Comparison of ENCODE assay signal across 23 cellular contexts in genomic region chr6:125008261-125008671, GRCh38. TPM values are rescaled to one million over a fixed set of nuclear protein-coding genes. Genes with fewer than 3 reads are reported as not detected.
DNase-seq lines count a peak whose midpoint lies in the region; ATAC-seq and TF ChIP-seq lines count a peak whose summit lies in the region.
"Had no signal": no experiment of that assay in that cellular context is flagged by ENCODE, and none has a peak within 500 bp of the region (broad histone marks: within the 10 kb centered on the region; RNA-seq: fewer than 3 reads in every experiment).

No MANE protein-coding gene starts in this region.

- no peak overlapping the region for H3K4me3 ChIP-seq in choroid plexus epithelial cell (ENCODE audit: low read depth, low read length)
- H3K4me3 ChIP-seq: gastroesophageal sphincter had no signal

- TF ChIP-seq CTCF in choroid plexus epithelial cell (conservative IDR thresholded peaks at IDR 0.05; ENCODE audit: low read depth, low read length) (no peak), osteocyte (IDR thresholded peaks at IDR 0.05) (no peak)

- H3K9me3 Mint-ChIP-seq in osteocyte (ENCODE audit: unreplicated experiment): no peaks in the 10 kb centered on the region
- H3K9me3 Mint-ChIP-seq: activated CD4-positive, alpha-beta T cell treated with anti-CD3 and anti-CD28 coated beads, Interleukin-2, amount 10 ng/mL, durations not matched to agents 7 days and 5 days had no signal

- peak; percentile 36 for ATAC-seq in GM18909 (IDR thresholded peaks at IDR 0.05; ENCODE audit: poor library complexity, unreplicated experiment)
- no peak for ATAC-seq in GM21423 (IDR thresholded peaks at IDR 0.05; ENCODE audit: unreplicated experiment)
- no peak for ATAC-seq in HG03196 (IDR thresholded peaks at IDR 0.05; ENCODE audit: unreplicated experiment)
- ATAC-seq: gastroesophageal sphincter had no signal

- DNase-seq in NCI-H69 (lab: John Stamatoyannopoulos, UW) (peak; percentile 61), choroid plexus epithelial cell (ENCODE audit: low read depth) (peak; percentile 41), osteocyte (ENCODE audit: extremely low spot score, unreplicated experiment) (no peak), GM19238 (ENCODE audit: insufficient read length, low spot score) (no peak), NCI-H1417 treated with DMSO at 0.1 percent for 48 hours (lab: John Stamatoyannopoulos, UW) (no peak)
- DNase-seq: activated CD4-positive, alpha-beta T cell treated with anti-CD3 and anti-CD28 coated beads, Interleukin-2, amount 10 ng/mL, durations not matched to agents 7 days and 5 days; activated naive CD4-positive, alpha-beta T cell; AML-193; aorta; Calu3; cortex of kidney; GDM1; H9; NCI-H187 treated with DMSO at 0.1 percent for 48 hours; NCI-H524; OCI-M1; T1000 had no signal

- H3K4me3 Mint-ChIP-seq in osteocyte (ENCODE audit: unreplicated experiment): no peak overlapping the region
- H3K4me3 Mint-ChIP-seq: activated CD4-positive, alpha-beta T cell treated with anti-CD3 and anti-CD28 coated beads, Interleukin-2, amount 10 ng/mL, durations not matched to agents 7 days and 5 days; H9 had no signal

- H3K27ac Mint-ChIP-seq in osteocyte (ENCODE audit: unreplicated experiment): peak overlapping the region; percentile 38
- H3K27ac Mint-ChIP-seq: activated CD4-positive, alpha-beta T cell treated with anti-CD3 and anti-CD28 coated beads, Interleukin-2, amount 10 ng/mL, durations not matched to agents 7 days and 5 days; H9; progenitor cell of endocrine pancreas had no signal

- H3K36me3 Mint-ChIP-seq in osteocyte (ENCODE audit: unreplicated experiment): peaks cover 19% of the 10 kb centered on the region

- peaks cover 36% of the 10 kb centered on the region for H3K4me1 Mint-ChIP-seq in osteocyte (ENCODE audit: unreplicated experiment)
- H3K4me1 Mint-ChIP-seq: activated CD4-positive, alpha-beta T cell treated with anti-CD3 and anti-CD28 coated beads, Interleukin-2, amount 10 ng/mL, durations not matched to agents 7 days and 5 days had no signal

- no peaks in the 10 kb centered on the region for H3K27me3 Mint-ChIP-seq in osteocyte (ENCODE audit: unreplicated experiment)
- H3K27me3 Mint-ChIP-seq: progenitor cell of endocrine pancreas had no signal

RNA-seq across cellular contexts. Expression of gene RNF217, which starts 46.0 kb away (rescaled TPM):
- 55.2 and 75.7 TPM in 2 replicates for total RNA-seq in osteocyte
- total RNA-seq: HT-29 had no signal

Comparison
In these comparisons a context has a peak if more than half of its experiments do, and no peak if none do; other contexts are left out.
1. DNase-seq: peak in NCI-H69 (single experiment) and choroid plexus epithelial cell (single experiment); none in osteocyte (single experiment), GM19238 (single experiment) and NCI-H1417 treated with DMSO at 0.1 percent for 48 hours (single experiment).